Comparison of ENCODE assay signal across 15 cellular contexts in the genomic region with DNA sequence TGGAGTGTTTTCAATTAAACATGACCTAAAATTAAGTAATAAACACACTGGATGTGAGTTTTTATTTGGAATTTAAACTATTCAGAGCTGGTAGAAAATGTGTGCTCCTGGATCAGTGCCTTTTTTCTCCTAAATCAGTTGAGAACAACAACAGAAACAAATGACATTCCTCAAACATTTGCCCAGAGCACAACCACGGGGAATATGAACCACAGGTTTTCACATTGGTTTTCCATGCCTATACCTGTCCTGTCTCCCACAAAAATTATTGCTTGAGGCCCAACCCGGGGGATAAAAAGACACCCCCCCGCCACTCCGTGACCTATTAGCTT. TPM values are rescaled to one million over a fixed set of nuclear protein-coding genes. Genes with fewer than 3 reads are reported as not detected.
DNase-seq lines count a peak whose midpoint lies in the region; ATAC-seq, FAIRE-seq and TF ChIP-seq lines count a peak whose summit lies in the region.
"Had no signal": no experiment of that assay in that cellular context is flagged by ENCODE, and none has a peak within 500 bp of the region (broad histone marks: within the 10 kb centered on the region; RNA-seq: fewer than 3 reads in every experiment).

No MANE protein-coding gene starts in this region.

- 57 to 74% (median 63%) methylated on average over 4 of the region's 4 CpGs for WGBS in stomach, 5 donors

- H3K4me1 ChIP-seq in HUES6 (ENCODE audit: control insufficient read depth, insufficient read depth, low read length) = peaks cover 21% of the 10 kb centered on the region
- peaks cover 23% of the 10 kb centered on the region for H3K4me1 ChIP-seq in astrocyte (ENCODE audit: insufficient read depth, low read length)
- peaks cover 13 to 24% of the 10 kb centered on the region in 2 donors for H3K4me1 ChIP-seq in left lung
- peaks cover 6 to 44% (median 33%) of the 10 kb centered on the region in 4 donors for H3K4me1 ChIP-seq in stomach
- peaks cover 0 to 11% (median 0%) of the 10 kb centered on the region in 4 donors for H3K4me1 ChIP-seq in Peyer's patch

- H3K79me2 ChIP-seq in astrocyte (ENCODE audit: insufficient read depth, low read length) = peaks cover 21% of the 10 kb centered on the region

- no peak for TF ChIP-seq CTCF in astrocyte (IDR thresholded peaks at IDR 0.05; ENCODE audit: insufficient read depth, low read depth, low read length)
- no peak for TF ChIP-seq CTCF in left lung (IDR thresholded peaks at IDR 0.05)
- no peak for TF ChIP-seq CTCF in stomach (IDR thresholded peaks at IDR 0.05)
- no peak for TF ChIP-seq CTCF in GM20000 (IDR thresholded peaks at IDR 0.05; ENCODE audit: extremely low read depth, missing control alignments)
- no peak for TF ChIP-seq CTCF in Peyer's patch (IDR thresholded peaks at IDR 0.05)

- no peak for FAIRE-seq in astrocyte (lab: Jason Lieb, UNC)

- H3K4me3 ChIP-seq in HUES6 (ENCODE audit: low read depth, low read length) (no peak overlapping the region), astrocyte (ENCODE audit: insufficient read depth, low read depth, low read length) (no peak overlapping the region), left lung (no peak overlapping the region), stomach (no peak overlapping the region), Peyer's patch (no peak overlapping the region)

- H4K20me1 ChIP-seq in astrocyte (ENCODE audit: insufficient read depth, low read length) = peaks cover 19% of the 10 kb centered on the region

- H3K27me3 Mint-ChIP-seq in astrocyte (ENCODE audit: low read depth, unreplicated experiment) = peaks cover 18% of the 10 kb centered on the region
- H3K27me3 Mint-ChIP-seq: activated naive CD8-positive, alpha-beta T cell had no signal

- peak overlapping the region; percentile 4; the same call in 1 of the 2 replicates for H3K27ac ChIP-seq in HUES6 (ENCODE audit: low read depth, low read length)
- peak overlapping the region; percentile 64 for H3K27ac ChIP-seq in astrocyte (ENCODE audit: low read depth, low read length)
- peak overlapping the region; percentile 50 to 64 for H3K27ac ChIP-seq in left lung
- peak overlapping the region in 3 of 5 donors; percentile 15 to 63 (median 41) for H3K27ac ChIP-seq in stomach
- peak overlapping the region in 1 of 4 donors; percentile 60 for H3K27ac ChIP-seq in Peyer's patch

- no peak for TF ChIP-seq EP300 in stomach (IDR thresholded peaks at IDR 0.05)

- peaks cover 3% of the 10 kb centered on the region for H3K9me3 Mint-ChIP-seq in astrocyte (ENCODE audit: unreplicated experiment)

- intact Hi-C loops in left lung (cut with DNase I) (no loop called here), stomach (cut with DNase I; ENCODE audit: low total_unique reads) (no loop called here)

- DNase-seq in astrocyte (ENCODE audit: low read depth) (no peak), left lung (no peak), stomach (no peak), GM20000 (ENCODE audit: low spot score) (no peak), Peyer's patch (no peak), DMS53 (lab: John Stamatoyannopoulos, UW) (no peak)
- DNase-seq: activated CD4-positive, CD25-positive, alpha-beta regulatory T cell; activated CD8-positive, alpha-beta memory T cell treated with anti-CD3 and anti-CD28 coated beads, Interleukin-2, amount 50 U/mL, for 48 hours; cortex of kidney; mesendoderm; posterior cingulate gyrus; stimulated activated CD4-positive, alpha-beta T cell treated with anti-CD3 and anti-CD28 coated beads, Interleukin-2, amount 100 ng/mL, for 24 hours; stimulated activated CD8-positive, alpha-beta memory T cell treated with anti-CD3 and anti-CD28 coated beads, Interleukin-4, amount 100 ng/mL, for 48 hours had no signal

- peaks cover 12% of the 10 kb centered on the region for H3K36me3 Mint-ChIP-seq in astrocyte (ENCODE audit: low read depth, unreplicated experiment)
- H3K36me3 Mint-ChIP-seq: activated naive CD8-positive, alpha-beta T cell had no signal

- H3K27me3 ChIP-seq in HUES6 (ENCODE audit: control insufficient read depth, insufficient read depth, low read length) (no peaks in the 10 kb centered on the region), astrocyte (ENCODE audit: insufficient read depth, low read length) (no peaks in the 10 kb centered on the region), left lung (no peaks in the 10 kb centered on the region), stomach (no peaks in the 10 kb centered on the region), Peyer's patch (no peaks in the 10 kb centered on the region)

- peak overlapping the region; percentile 26 for H3K27ac Mint-ChIP-seq in astrocyte (ENCODE audit: unreplicated experiment)
- H3K27ac Mint-ChIP-seq: activated naive CD8-positive, alpha-beta T cell had no signal

- H3K9me3 ChIP-seq in HUES6 (ENCODE audit: control insufficient read depth, insufficient read depth, low read depth, low read length) (no peaks in the 10 kb centered on the region), astrocyte (ENCODE audit: insufficient read depth, low read depth, low read length) (no peaks in the 10 kb centered on the region), left lung (no peaks in the 10 kb centered on the region), stomach (no peaks in the 10 kb centered on the region), Peyer's patch (no peaks in the 10 kb centered on the region)

- peaks cover 24% of the 10 kb centered on the region for H3K4me1 Mint-ChIP-seq in astrocyte (ENCODE audit: low read depth, unreplicated experiment)

- no peak overlapping the region for H2AFZ ChIP-seq in astrocyte (ENCODE audit: low read depth, low read length)

- no peak overlapping the region for H3K4me3 Mint-ChIP-seq in astrocyte (ENCODE audit: unreplicated experiment)
- H3K4me3 Mint-ChIP-seq: activated naive CD8-positive, alpha-beta T cell had no signal

- peak overlapping the region; percentile 60 for H3K4me2 ChIP-seq in astrocyte (ENCODE audit: low read length)

- TF ChIP-seq POLR2A in stomach (IDR thresholded peaks at IDR 0.05) = no peak
- TF ChIP-seq POLR2A in Peyer's patch (IDR thresholded peaks at IDR 0.05) = no peak

- peaks cover 32% of the 10 kb centered on the region for H3K36me3 ChIP-seq in HUES6 (ENCODE audit: control insufficient read depth, insufficient read depth, low read length)
- H3K36me3 ChIP-seq in astrocyte (ENCODE audit: insufficient read depth, low read length) = peaks cover 14% of the 10 kb centered on the region
- H3K36me3 ChIP-seq in left lung = peaks cover 0 to 32% of the 10 kb centered on the region in 2 donors
- peaks cover 2 to 35% (median 27%) of the 10 kb centered on the region in 4 donors for H3K36me3 ChIP-seq in stomach
- H3K36me3 ChIP-seq in Peyer's patch = peaks cover 0 to 16% (median 0%) of the 10 kb centered on the region in 3 donors

- H3K9ac ChIP-seq in HUES6 (ENCODE audit: low read length) (no peak overlapping the region), astrocyte (ENCODE audit: low read length) (peak overlapping the region; percentile 10)

- ATAC-seq in left lung = no peak

RNA-seq across cellular contexts. Expression of a gene that starts 6.8 kb away (rescaled TPM):
- total RNA-seq in astrocyte = 148 and 179 TPM in 2 replicates
- 100 to 1,000 TPM; 118 TPM for total RNA-seq in left lung
- total RNA-seq in stomach = 10 to 100 TPM in 3 of 5 donors, 1 to 10 TPM in 2; 8.5 to 60.5 (median 29.2) TPM
- polyA plus RNA-seq in stomach = 10 to 100 TPM; 33.8 to 47.2 (median 36.5) TPM
- total RNA-seq in Peyer's patch = 10 to 100 TPM; 12.4 to 19.0 (median 18.1) TPM
